ENCODE assay signal across 16 cellular contexts in genomic region chr9:113989781-113990569, GRCh38.
DNase-seq lines count a peak whose midpoint lies in the region; ATAC-seq, FAIRE-seq and TF ChIP-seq lines count a peak whose summit lies in the region.
"Had no signal": no experiment of that assay in that cellular context is flagged by ENCODE, and none has a peak within 500 bp of the region (broad histone marks: within the 10 kb centered on the region; RNA-seq: fewer than 3 reads in every experiment).

No MANE protein-coding gene starts in this region.

- 20% methylated on average over 4 of the region's 4 CpGs for WGBS in HepG2 (ENCODE audit: low lambda C conversion rate)

- H4K20me1 ChIP-seq in HepG2 (ENCODE audit: insufficient read depth, low read length) (no peaks in the 10 kb centered on the region), osteoblast (ENCODE audit: insufficient read depth, low read length) (peaks cover 72% of the 10 kb centered on the region)

- POLR2A ChIA-PET in HepG2 (lab: Yijun Ruan, JAX) = no interaction called here

- in situ Hi-C loops in HepG2 (cut with HindIII; ENCODE audit: extremely low pct_ligation_motif_present, low pct_unique_long_range_greater_than_20kb) = no loop called here

- H3K27me3 Mint-ChIP-seq in natural killer cell treated with Interleukin-12 subunit alpha and Interleukin-12 subunit beta and Interleukin-15 and Interleukin-18, amount 100 ng/mL, for 72 hours = no peaks in the 10 kb centered on the region
- no peaks in the 10 kb centered on the region for H3K27me3 Mint-ChIP-seq in natural killer cell (ENCODE audit: low read depth in 2 of 2)

- H3K27me3 ChIP-seq in HepG2 (ENCODE audit: control insufficient read depth in 1 of 2, insufficient read depth in 2 of 2, low read length in 2 of 2) (peaks cover 0 to 25% of the 10 kb centered on the region in 2 experiments; a peak in 2 of 5 replicates), osteoblast (ENCODE audit: insufficient read depth, low read length) (no peaks in the 10 kb centered on the region)
- H3K27me3 ChIP-seq: BLaER1 treated with 17β-estradiol and CSF1 and Interleukin-3, amounts not matched to agents 10 nM and 100 nM had no signal

- no peak overlapping the region for H3K4me3 Mint-ChIP-seq in natural killer cell treated with Interleukin-12 subunit alpha and Interleukin-12 subunit beta and Interleukin-15 and Interleukin-18, amount 100 ng/mL, for 72 hours
- no peak overlapping the region for H3K4me3 Mint-ChIP-seq in natural killer cell

- H3K4me1 ChIP-seq in HepG2 (ENCODE audit: insufficient read depth, low read length) (0 out of 2 replicates have a peak, but pooled peaks cover 7% of the 10 kb centered on the region), osteoblast (ENCODE audit: insufficient read depth, low read length) (peaks cover 19% of the 10 kb centered on the region)

- H3K4me3 ChIP-seq in HepG2 (replicated peaks in 1 of 3; ENCODE audit: insufficient read depth in 1 of 3, low read depth in 2 of 3, low read length in 3 of 3) (no peak overlapping the region), osteoblast (ENCODE audit: insufficient read depth, low read length) (no peak overlapping the region)
- H3K4me3 ChIP-seq: BLaER1 treated with 17β-estradiol and CSF1 and Interleukin-3, amounts not matched to agents 10 nM and 100 nM had no signal

- ATAC-seq in natural killer cell treated with Interleukin-12 subunit alpha and Interleukin-12 subunit beta and Interleukin-15 and Interleukin-18, amount 100 ng/mL, for 72 hours = no peak
- ATAC-seq in natural killer cell (no peak), HepG2 (no peak), HG02678 (IDR thresholded peaks at IDR 0.05; ENCODE audit: unreplicated experiment) (no peak)

- no peaks in the 10 kb centered on the region for H3K9me3 ChIP-seq in HepG2 (ENCODE audit: low read length)
- H3K9me3 ChIP-seq in osteoblast (ENCODE audit: low read depth, low read length) = no peaks in the 10 kb centered on the region
- H3K9me3 ChIP-seq: BLaER1 treated with 17β-estradiol and CSF1 and Interleukin-3, amounts not matched to agents 10 nM and 100 nM had no signal

- H3K4me2 ChIP-seq in HepG2 (ENCODE audit: low read depth, low read length) (no peak overlapping the region), osteoblast (ENCODE audit: insufficient read depth, low read length) (no peak overlapping the region)

- no peak for TF ChIP-seq POLR2A in HepG2 (IDR thresholded peaks at IDR 0.05; ENCODE audit: insufficient read depth in 1 of 2, low read depth in 2 of 2, low read length in 2 of 2)

- TF ChIP-seq RAD21 in HepG2 (CRISPR knock-in tag; IDR thresholded peaks at IDR 0.05) = no peak

- H3K4me1 Mint-ChIP-seq in natural killer cell treated with Interleukin-12 subunit alpha and Interleukin-12 subunit beta and Interleukin-15 and Interleukin-18, amount 100 ng/mL, for 72 hours (ENCODE audit: low read depth in 2 of 2) = peaks cover 12 to 15% of the 10 kb centered on the region in 2 donors
- peaks cover 23 to 34% of the 10 kb centered on the region in 2 donors for H3K4me1 Mint-ChIP-seq in natural killer cell

- DNase-seq in natural killer cell treated with Interleukin-12 subunit alpha and Interleukin-12 subunit beta and Interleukin-15 and Interleukin-18, amount 100 ng/mL, for 72 hours (ENCODE audit: low spot score) = peak; percentile 59
- no peak for DNase-seq in natural killer cell
- no peak for DNase-seq in HepG2 (ENCODE audit: low spot score)
- peak; percentile 35 for DNase-seq in osteoblast (ENCODE audit: insufficient read length, low spot score, missing footprints)
- DNase-seq in NCI-H510A (lab: John Stamatoyannopoulos, UW) = no peak
- no peak for DNase-seq in stimulated activated CD4-positive, alpha-beta T cell treated with anti-CD3 and anti-CD28 coated beads, Interleukin-2, amount 100 ng/mL, for 48 hours
- DNase-seq: DND-41, HCEC 1CT, KG1, NCI-H146, NCI-H2081, NCI-H510A treated with DMSO at 0.1 percent for 48 hours had no signal

- H3K9ac ChIP-seq in HepG2 (ENCODE audit: insufficient read depth, low read depth, low read length) = no peak overlapping the region
- H3K9ac ChIP-seq: BLaER1 treated with 17β-estradiol and CSF1 and Interleukin-3, amounts not matched to agents 10 nM and 100 nM had no signal

- no peaks in the 10 kb centered on the region for H3K79me2 ChIP-seq in HepG2 (ENCODE audit: insufficient read depth, low read length)
- H3K79me2 ChIP-seq in osteoblast (ENCODE audit: insufficient read depth, low read length) = peaks cover 19% of the 10 kb centered on the region

- intact Hi-C loops in natural killer cell (cut with micrococcal nuclease) (no loop called here), HepG2 (cut with micrococcal nuclease; ENCODE audit: unreplicated experiment) (no loop called here)

- CTCF ChIA-PET in HepG2 (lab: Yijun Ruan, JAX; ENCODE audit: low intra/inter-chr PET ratio, low total read pairs) = no interaction called here

- H3K27ac ChIP-seq in HepG2 (ENCODE audit: extremely low read length, insufficient read depth, low read length) = no peak overlapping the region
- H3K27ac ChIP-seq in osteoblast (ENCODE audit: low read depth, low read length) = no peak overlapping the region

- no peak for TF ChIP-seq EP300 in HepG2 (IDR thresholded peaks at IDR 0.05; ENCODE audit: low read depth in 2 of 2, low read length in 2 of 2)
- no peak for TF ChIP-seq EP300 in HepG2 (CRISPR knock-in tag; IDR thresholded peaks at IDR 0.05; ENCODE audit: borderline replicate concordance)

- no peaks in the 10 kb centered on the region for H3K9me3 Mint-ChIP-seq in natural killer cell treated with Interleukin-12 subunit alpha and Interleukin-12 subunit beta and Interleukin-15 and Interleukin-18, amount 100 ng/mL, for 72 hours
- no peaks in the 10 kb centered on the region for H3K9me3 Mint-ChIP-seq in natural killer cell

- BruUV-seq in HepG2 (replicated peaks; lab: Mats Ljungman, UMichigan) = no TSS peak

- no peaks in the 10 kb centered on the region for H3K36me3 Mint-ChIP-seq in natural killer cell treated with Interleukin-12 subunit alpha and Interleukin-12 subunit beta and Interleukin-15 and Interleukin-18, amount 100 ng/mL, for 72 hours
- H3K36me3 Mint-ChIP-seq in natural killer cell = no peaks in the 10 kb centered on the region

- no peak overlapping the region for H3K27ac Mint-ChIP-seq in natural killer cell treated with Interleukin-12 subunit alpha and Interleukin-12 subunit beta and Interleukin-15 and Interleukin-18, amount 100 ng/mL, for 72 hours
- no peak overlapping the region for H3K27ac Mint-ChIP-seq in natural killer cell

- no peak for FAIRE-seq in HepG2 (lab: Jason Lieb, UNC)
- FAIRE-seq: A204.1, G401.6 had no signal

- H2AFZ ChIP-seq in HepG2 (ENCODE audit: low read length) (no peak overlapping the region), osteoblast (ENCODE audit: low read length) (no peak overlapping the region)

- TF ChIP-seq CTCF in natural killer cell (IDR thresholded peaks at IDR 0.05) = no peak
- TF ChIP-seq CTCF in HepG2 (CRISPR knock-in tag; IDR thresholded peaks at IDR 0.05) = no peak
- no peak for TF ChIP-seq CTCF in osteoblast (IDR thresholded peaks at IDR 0.05; ENCODE audit: extremely low read depth, low read depth, low read length)

- H3K36me3 ChIP-seq in HepG2 (replicated peaks in 1 of 2; ENCODE audit: control insufficient read depth in 1 of 2, insufficient read depth in 2 of 2, low read length in 2 of 2) (no peaks in the 10 kb centered on the region), osteoblast (ENCODE audit: insufficient read depth, low read length) (peaks cover 14% of the 10 kb centered on the region)

TF ChIP-seq in HepG2, 621 proteins besides CTCF, POLR2A, EP300 and RAD21:
- no peak for TF ChIP-seq CENPT (CRISPR knock-in tag; IDR thresholded peaks at IDR 0.05; ENCODE audit: low read depth)
- TF ChIP-seq ZNF12 (CRISPR knock-in tag; IDR thresholded peaks at IDR 0.05) = peak; percentile 91

Comparison
In these comparisons a context has a peak if more than half of its experiments do, and no peak if none do; other contexts are left out.
1. DNase-seq: peak in natural killer cell treated with Interleukin-12 subunit alpha and Interleukin-12 subunit beta and Interleukin-15 and Interleukin-18, amount 100 ng/mL, for 72 hours (single experiment) and osteoblast (single experiment); none in natural killer cell (single experiment), HepG2 (single experiment), NCI-H510A (single experiment) and stimulated activated CD4-positive, alpha-beta T cell treated with anti-CD3 and anti-CD28 coated beads, Interleukin-2, amount 100 ng/mL, for 48 hours (0 of 2).